ENCODE assay signal across 8 cellular contexts in genomic region chr17:35082073-35082657, GRCh38. TPM values are rescaled to one million over a fixed set of nuclear protein-coding genes. Genes with fewer than 3 reads are reported as not detected.
DNase-seq lines count a peak whose midpoint lies in the region; ATAC-seq and TF ChIP-seq lines count a peak whose summit lies in the region.

No MANE protein-coding gene starts in this region.

- peak; percentile 81 for DNase-seq in COLO829 (ENCODE audit: low spot score)
- peak; percentile 84 for DNase-seq in IMR-90
- no peak for DNase-seq in WTC11 (ENCODE audit: low spot score)
- DNase-seq in immature natural killer cell, result no peak
- no peak for DNase-seq in suprapubic skin (ENCODE audit: low spot score in 2 of 2)
- DNase-seq in SIG-M5 (lab: John Stamatoyannopoulos, UW), result no peak

- H2BK120ac ChIP-seq in IMR-90 (ENCODE audit: low read depth, low read length), result 0 out of 2 replicates have a peak overlapping the region, but pooled peaks have one; percentile 4

- no peak overlapping the region for H3K27ac ChIP-seq in IMR-90 (ENCODE audit: insufficient read depth, low read length)
- no peak overlapping the region for H3K27ac ChIP-seq in suprapubic skin

- H3K9ac ChIP-seq in IMR-90 (ENCODE audit: low read depth, low read length), result no peak overlapping the region

- H3K4me3 ChIP-seq in IMR-90 (ENCODE audit: insufficient read depth, low read depth, low read length) (no peak overlapping the region), suprapubic skin (no peak overlapping the region)

- H3K4me2 ChIP-seq in IMR-90 (ENCODE audit: low read depth, low read length), result peak overlapping the region; percentile 58; the same call in 1 of the 2 replicates

- TF ChIP-seq RAD21 in IMR-90 (IDR thresholded peaks at IDR 0.05; ENCODE audit: low read length), result no peak

- peak overlapping the region; percentile 9; the same call in 1 of the 2 replicates for H2AK5ac ChIP-seq in IMR-90 (ENCODE audit: low read depth, low read length)

- POLR2A ChIA-PET in IMR-90 (lab: Charles Lee; ENCODE audit: unreplicated experiment) (no interaction called here), WTC11 (lab: Charles Lee) (interaction anchor here (0.6 kb wide), 1 partner anchor 18 kb away, joined by 5 read pairs; no protein-coding TSS in a partner anchor)

- peaks cover 8% of the 10 kb centered on the region; the same call in 1 of the 2 replicates for H4K20me1 ChIP-seq in IMR-90 (ENCODE audit: insufficient read depth, low read length)

- H2AK9ac ChIP-seq in IMR-90 (replicated peaks; ENCODE audit: low read depth, low read length, poor library complexity), result no peak overlapping the region

- TF ChIP-seq EP300 in suprapubic skin (IDR thresholded peaks at IDR 0.05), result no peak

- H4K91ac ChIP-seq in IMR-90 (ENCODE audit: insufficient read depth, low read depth, low read length), result no peak overlapping the region

- TF ChIP-seq CTCF in IMR-90 (conservative IDR thresholded peaks at IDR 0.05; ENCODE audit: low read depth, low read length) (no peak), WTC11 (IDR thresholded peaks at IDR 0.05) (no peak), suprapubic skin (IDR thresholded peaks at IDR 0.05) (no peak)

- TF ChIP-seq POLR2A in IMR-90 (IDR thresholded peaks at IDR 0.05; ENCODE audit: low read depth, low read length) (no peak), suprapubic skin (IDR thresholded peaks at IDR 0.05) (no peak)

- no peak overlapping the region for H3K56ac ChIP-seq in IMR-90 (ENCODE audit: extremely low read depth, insufficient read depth, low read length)

- no CpG with 5 or more reads among the region's 3 CpGs for WGBS in IMR-90 (ENCODE audit: extremely low coverage in 2 of 2, insufficient read length in 1 of 2), 2 experiments
- WGBS in suprapubic skin, result 43% methylated on average over 3 of the region's 3 CpGs

- H2AFZ ChIP-seq in IMR-90 (replicated peaks; ENCODE audit: low read length, poor library complexity), result no peak overlapping the region

- peak overlapping the region; percentile 50; the same call in 1 of the 2 replicates for H2BK20ac ChIP-seq in IMR-90 (ENCODE audit: low read depth, low read length)

- H3K9me3 ChIP-seq in IMR-90 (ENCODE audit: control insufficient read depth, insufficient read depth, low read length) (no peaks in the 10 kb centered on the region), suprapubic skin (no peaks in the 10 kb centered on the region)

- CTCF ChIA-PET in IMR-90 (lab: Yijun Ruan, JAX) (interaction anchor here (1.0 kb wide), 1 partner anchor 18 kb away, joined by 4 read pairs; no protein-coding TSS in a partner anchor), WTC11 (lab: Charles Lee) (interaction anchor here (0.6 to 1.3 kb wide), 3 partner anchors 12 to 101 kb away, joined by 3 to 4 read pairs (median 3); no protein-coding TSS in a partner anchor)

- no peak overlapping the region; the same call in 1 of the 2 replicates for H3K4me3 Mint-ChIP-seq in WTC11
- H3K4me3 Mint-ChIP-seq in immature natural killer cell, result peak overlapping the region in 2 of 5 donors; percentile 38 to 80

- no peak overlapping the region for H4K5ac ChIP-seq in IMR-90 (ENCODE audit: low read depth, low read length)

- in situ Hi-C loops in IMR-90 (cut with MboI; ENCODE audit: low sequenced_read_pairs), result no loop called here

- H3K18ac ChIP-seq in IMR-90 (ENCODE audit: low read depth, low read length), result no peak overlapping the region; the same call in 1 of the 2 replicates

- no peaks in the 10 kb centered on the region; the same call in 1 of the 2 replicates for H3K27me3 Mint-ChIP-seq in WTC11 (ENCODE audit: low read depth)
- peaks cover 0 to 3% (median 0%) of the 10 kb centered on the region in 3 donors for H3K27me3 Mint-ChIP-seq in immature natural killer cell (ENCODE audit: low read depth in 3 of 3)

- dilution Hi-C loops in IMR-90 (cut with HindIII; ENCODE audit: low sequenced_read_pairs, unreplicated experiment), result no loop called here

- intact Hi-C loops in IMR-90 (cut with micrococcal nuclease), result no loop called here

- ATAC-seq in IMR-90 (ENCODE audit: low read depth), result peak; percentile 70
- ATAC-seq in WTC11, result no peak
- ATAC-seq in HG03135 (IDR thresholded peaks at IDR 0.05; ENCODE audit: unreplicated experiment), result no peak
- ATAC-seq in GM19035 (IDR thresholded peaks at IDR 0.05; ENCODE audit: unreplicated experiment), result no peak

- no peaks in the 10 kb centered on the region for H3K9me3 Mint-ChIP-seq in WTC11
- no peaks in the 10 kb centered on the region for H3K9me3 Mint-ChIP-seq in immature natural killer cell

- no peaks in the 10 kb centered on the region for H3K27me3 ChIP-seq in IMR-90 (ENCODE audit: control insufficient read depth, insufficient read depth, low read length)
- H3K27me3 ChIP-seq in suprapubic skin, result no peaks in the 10 kb centered on the region

- peak overlapping the region; percentile 31; the same call in 1 of the 2 replicates for H3K4ac ChIP-seq in IMR-90 (ENCODE audit: low read depth, low read length)

- peak overlapping the region; percentile 63 for H2BK5ac ChIP-seq in IMR-90 (ENCODE audit: low read depth, low read length, poor library complexity, severe bottlenecking)

- no peak overlapping the region for H2BK15ac ChIP-seq in IMR-90 (ENCODE audit: low read depth, low read length)

- H3K36me3 Mint-ChIP-seq in WTC11 (no peaks in the 10 kb centered on the region), immature natural killer cell (no peaks in the 10 kb centered on the region)

- no peak overlapping the region for H3K14ac ChIP-seq in IMR-90 (replicated peaks; ENCODE audit: low read depth, low read length)

- H3K79me1 ChIP-seq in IMR-90 (ENCODE audit: low read depth in 1 of 2, low read length in 2 of 2), result peaks cover 21 to 66% of the 10 kb centered on the region in 2 experiments

- H4K8ac ChIP-seq in IMR-90 (ENCODE audit: low read depth in 2 of 2, low read length in 2 of 2), result no peak overlapping the region

- H3K4me1 ChIP-seq in IMR-90 (ENCODE audit: control insufficient read depth, insufficient read depth, low read length) (peaks cover 9% of the 10 kb centered on the region; the same call in 1 of the 2 replicates), suprapubic skin (peaks cover 19% of the 10 kb centered on the region)

- H3K9me1 ChIP-seq in IMR-90 (ENCODE audit: insufficient read depth, low read length), result peaks cover 14% of the 10 kb centered on the region

- H3K27ac Mint-ChIP-seq in WTC11, result peak overlapping the region; percentile 64
- peak overlapping the region; percentile 80 to 94 (median 88) for H3K27ac Mint-ChIP-seq in immature natural killer cell

- H3K36me3 ChIP-seq in IMR-90 (ENCODE audit: control insufficient read depth, insufficient read depth, low read length), result no peaks in the 10 kb centered on the region
- no peaks in the 10 kb centered on the region for H3K36me3 ChIP-seq in suprapubic skin

- H3K4me1 Mint-ChIP-seq in WTC11 (peaks cover 64% of the 10 kb centered on the region), immature natural killer cell (peaks cover 47 to 78% of the 10 kb centered on the region in 2 donors)

- no TSS peak for BruUV-seq in IMR-90 (replicated peaks; lab: Mats Ljungman, UMichigan)

- no peak overlapping the region for H3K23ac ChIP-seq in IMR-90 (ENCODE audit: low read depth, low read length)

TF ChIP-seq in IMR-90, 13 proteins besides CTCF, POLR2A, EP300 and RAD21:
- TF ChIP-seq CEBPB (IDR thresholded peaks at IDR 0.05; ENCODE audit: low read depth, low read length) (peak; percentile 21; the same call in 1 of the 2 replicates), MAZ (IDR thresholded peaks at IDR 0.05; ENCODE audit: borderline replicate concordance, low read depth, low read length) (no peak), FOS (IDR thresholded peaks at IDR 0.05; ENCODE audit: low read depth, low read length) (0 out of 2 replicates have a peak, but pooled peaks have one; percentile 52), MAFK (IDR thresholded peaks at IDR 0.05; ENCODE audit: low read depth, low read length) (peak; percentile 8; the same call in 1 of the 2 replicates)

TF ChIP-seq in WTC11, 78 proteins besides CTCF, POLR2A, EP300 and RAD21 (continues in another document):
- TF ChIP-seq TEAD4 (CRISPR knock-in tag; IDR thresholded peaks at IDR 0.05) (no peak), TCF7 (CRISPR knock-in tag; IDR thresholded peaks at IDR 0.05; ENCODE audit: low read depth) (no peak), ZNF219 (CRISPR knock-in tag; IDR thresholded peaks at IDR 0.05; ENCODE audit: borderline replicate concordance) (no peak)

RNA-seq across cellular contexts. Expression of gene RFFL, which starts 18.7 kb away (rescaled TPM):
- 19.2 and 20.8 TPM in 2 replicates for total RNA-seq in IMR-90 (2012; rRNA removed)
- polyA plus RNA-seq in IMR-90 (2012; rRNA removed), result 9.9 and 11.6 TPM in 2 replicates
- 6.0 and 9.6 TPM in 2 replicates for polyA plus RNA-seq in IMR-90 (2012; cell fraction: cytosol; rRNA removed)
- polyA plus RNA-seq in IMR-90 (2012; cell fraction: nucleus; rRNA removed; ENCODE audit: low replicate concordance), result 9.5 and 13.1 TPM in 2 replicates
- 26.6 to 30.3 TPM (median 27.8 TPM) in 3 replicates for total RNA-seq in WTC11 (2021)
- polyA plus RNA-seq in immature natural killer cell, result 10 to 100 TPM; 24.0 to 45.4 (median 34.0) TPM
- total RNA-seq in suprapubic skin, result 10 to 100 TPM; 12.8 to 24.0 (median 16.6) TPM

RNA-seq across cellular contexts. Expression of gene RAD51D, which starts 37.5 kb away (rescaled TPM):
- 9.7 and 12.7 TPM in 2 replicates for total RNA-seq in IMR-90 (2012; rRNA removed)
- polyA plus RNA-seq in IMR-90 (2012; rRNA removed), result 8.8 and 10.8 TPM in 2 replicates
- polyA plus RNA-seq in IMR-90 (2012; cell fraction: cytosol; rRNA removed), result 8.1 and 11.1 TPM in 2 replicates
- 15.5 and 17.2 TPM in 2 replicates for polyA plus RNA-seq in IMR-90 (2012; cell fraction: nucleus; rRNA removed; ENCODE audit: low replicate concordance)
- 13.8 to 15.7 TPM (median 15.0 TPM) in 3 replicates for total RNA-seq in WTC11 (2021)
- polyA plus RNA-seq in immature natural killer cell, result 10 to 100 TPM; 11.0 to 17.8 (median 13.8) TPM
- 1 to 10 TPM; 3.2 to 7.7 (median 6.4) TPM for total RNA-seq in suprapubic skin

RNA-seq across cellular contexts. Expression of gene FNDC8, which starts 39.2 kb away (rescaled TPM):
- total RNA-seq in IMR-90 (2012; rRNA removed) (not detected in 2 replicates), WTC11 (2021) (not detected in 3 replicates), suprapubic skin (not detected)
- polyA plus RNA-seq in IMR-90 (2012; rRNA removed) (not detected in 2 replicates), immature natural killer cell (not detected)
- polyA plus RNA-seq in IMR-90 (2012; cell fraction: cytosol; rRNA removed), result not detected in 2 replicates
- not detected in 2 replicates for polyA plus RNA-seq in IMR-90 (2012; cell fraction: nucleus; rRNA removed; ENCODE audit: low replicate concordance)

RNA-seq across cellular contexts. Expression of gene NLE1, which starts 59.9 kb away (rescaled TPM):
- total RNA-seq in IMR-90 (2012; rRNA removed) (23.7 and 24.4 TPM in 2 replicates), WTC11 (2021) (44.7 to 52.2 TPM (median 51.0 TPM) in 3 replicates), suprapubic skin (10 to 100 TPM; 16.1 to 24.7 (median 20.1) TPM)
- polyA plus RNA-seq in IMR-90 (2012; rRNA removed) (18.0 and 18.6 TPM in 2 replicates), immature natural killer cell (1 to 10 TPM; 2.1 to 4.7 (median 3.3) TPM)
- polyA plus RNA-seq in IMR-90 (2012; cell fraction: cytosol; rRNA removed), result 17.3 and 19.2 TPM in 2 replicates
- polyA plus RNA-seq in IMR-90 (2012; cell fraction: nucleus; rRNA removed; ENCODE audit: low replicate concordance), result 19.9 and 38.3 TPM in 2 replicates

Comparison
In these comparisons a context has a peak if more than half of its experiments do, and no peak if none do; other contexts are left out.
1. DNase-seq: peak in COLO829 (single experiment) and IMR-90 (single experiment); none in WTC11 (single experiment), immature natural killer cell (0 of 3), suprapubic skin (0 of 2) and SIG-M5 (single experiment).